10 cellular contexts compared by ENCODE assay signal in genomic region chr16:15422222-15422621, GRCh38. TPM values are rescaled to one million over a fixed set of nuclear protein-coding genes. Genes with fewer than 3 reads are reported as not detected.
"Had no signal": no experiment of that assay in that cellular context is flagged by ENCODE, and none has a peak within 500 bp of the region (broad histone marks: within the 10 kb centered on the region; RNA-seq: fewer than 3 reads in every experiment).

No MANE protein-coding gene starts in this region.

- ATAC-seq: HCT116 had no signal

- H3K27ac Mint-ChIP-seq: HFFc6 had no signal

- H3K27ac ChIP-seq: GM23248, HL-60 had no signal

- H3K9ac ChIP-seq: GM23248 had no signal

- H3K9me3 ChIP-seq: HAP-1 had no signal

- DNase-seq: GM23248, GOT3, H7, HFFc6, IMR-90 had no signal

- H3K4me3 Mint-ChIP-seq: HFFc6 had no signal

- H3K9me3 Mint-ChIP-seq: HFFc6 had no signal

- H3K36me3 ChIP-seq: HAP-1 had no signal

- H3K4me3 ChIP-seq: GM23248, HAP-1 had no signal

- H3K4me1 ChIP-seq: HAP-1 had no signal

- H2AFZ ChIP-seq: GM23248 had no signal

RNA-seq across cellular contexts. Expression of gene MPV17L, which starts 26.7 kb away (rescaled TPM):
- total RNA-seq: H4, HFFc6, HT1080, IMR-90 had no signal

RNA-seq across cellular contexts. Expression of gene NPIPA5, which starts 44.1 kb away (rescaled TPM):
- total RNA-seq: IMR-90 had no signal
- polyA plus RNA-seq: GM23248 had no signal
